Comparison of ENCODE assay signal across 8 cellular contexts in genomic region chr7:157851501-157852067, GRCh38.
DNase-seq lines count a peak whose midpoint lies in the region; ATAC-seq and TF ChIP-seq lines count a peak whose summit lies in the region.

No MANE protein-coding gene starts in this region.

- ATAC-seq in mucosa of descending colon (peak; percentile 82), GM21515 (IDR thresholded peaks at IDR 0.05; ENCODE audit: unreplicated experiment) (no peak), GM18498 (IDR thresholded peaks at IDR 0.05; ENCODE audit: unreplicated experiment) (no peak)

- H3K27ac Mint-ChIP-seq in activated naive CD8-positive, alpha-beta T cell treated with anti-CD3 and anti-CD28 coated beads for 36 hours, result peak overlapping the region; percentile 85

- H3K9me3 Mint-ChIP-seq in activated naive CD8-positive, alpha-beta T cell treated with anti-CD3 and anti-CD28 coated beads for 36 hours, result no peaks in the 10 kb centered on the region

- H3K9me3 ChIP-seq in HUES6 (ENCODE audit: control insufficient read depth, insufficient read depth, low read depth, low read length) (peaks cover 15% of the 10 kb centered on the region), mucosa of descending colon (no peaks in the 10 kb centered on the region)

- TF ChIP-seq CTCF in mucosa of descending colon (IDR thresholded peaks at IDR 0.05), result no peak

- H3K36me3 ChIP-seq in HUES6 (ENCODE audit: control insufficient read depth, insufficient read depth, low read length), result no peaks in the 10 kb centered on the region
- no peaks in the 10 kb centered on the region for H3K36me3 ChIP-seq in mucosa of descending colon (ENCODE audit: low read depth)

- peak overlapping the region; percentile 51 for H3K4me3 Mint-ChIP-seq in activated naive CD8-positive, alpha-beta T cell treated with anti-CD3 and anti-CD28 coated beads for 36 hours

- intact Hi-C loops in mucosa of descending colon (cut with DNase I, micrococcal nuclease), result no loop called here

- no peaks in the 10 kb centered on the region for H3K27me3 Mint-ChIP-seq in activated naive CD8-positive, alpha-beta T cell treated with anti-CD3 and anti-CD28 coated beads for 36 hours

- no peaks in the 10 kb centered on the region for H3K27me3 ChIP-seq in HUES6 (ENCODE audit: control insufficient read depth, insufficient read depth, low read length)

- H3K36me3 Mint-ChIP-seq in activated naive CD8-positive, alpha-beta T cell treated with anti-CD3 and anti-CD28 coated beads for 36 hours, result no peaks in the 10 kb centered on the region

- no peak overlapping the region for H3K4me3 ChIP-seq in HUES6 (ENCODE audit: low read depth, low read length)
- H3K4me3 ChIP-seq in mucosa of descending colon, result no peak overlapping the region

- no peak overlapping the region for H3K27ac ChIP-seq in HUES6 (ENCODE audit: low read depth, low read length)

- peak overlapping the region; percentile 35 for H3K9ac ChIP-seq in HUES6 (ENCODE audit: low read length)

- H3K4me1 Mint-ChIP-seq in activated naive CD8-positive, alpha-beta T cell treated with anti-CD3 and anti-CD28 coated beads for 36 hours, result peaks cover 6% of the 10 kb centered on the region

- peaks cover 5% of the 10 kb centered on the region; the same call in 1 of the 2 replicates for H3K4me1 ChIP-seq in HUES6 (ENCODE audit: control insufficient read depth, insufficient read depth, low read length)
- no peaks in the 10 kb centered on the region for H3K4me1 ChIP-seq in mucosa of descending colon (ENCODE audit: low read depth)

- peak; percentile 37 for DNase-seq in T follicular helper cell (ENCODE audit: low read depth)
- peak; percentile 82 for DNase-seq in activated naive CD8-positive, alpha-beta T cell treated with anti-CD3 and anti-CD28 coated beads for 36 hours
- DNase-seq in mucosa of descending colon, result peak; percentile 62 to 79 (median 63)
- DNase-seq in stimulated activated CD8-positive, alpha-beta memory T cell treated with anti-CD3 and anti-CD28 coated beads, Interleukin-4, amount 100 ng/mL, for 4 hours (ENCODE audit: low read depth in 2 of 2, low spot score in 1 of 2), result peak; percentile 18 to 37
- DNase-seq in NCI-H524 (lab: John Stamatoyannopoulos, UW), result no peak

Comparison
In these comparisons a context has a peak if more than half of its experiments do, and no peak if none do; other contexts are left out.
1. DNase-seq: peak in T follicular helper cell (single experiment), activated naive CD8-positive, alpha-beta T cell treated with anti-CD3 and anti-CD28 coated beads for 36 hours (single experiment), mucosa of descending colon (3 of 3) and stimulated activated CD8-positive, alpha-beta memory T cell treated with anti-CD3 and anti-CD28 coated beads, Interleukin-4, amount 100 ng/mL, for 4 hours (2 of 2); none in NCI-H524 (0 of 2).